20 cellular contexts compared by ENCODE assay signal in the genomic region with DNA sequence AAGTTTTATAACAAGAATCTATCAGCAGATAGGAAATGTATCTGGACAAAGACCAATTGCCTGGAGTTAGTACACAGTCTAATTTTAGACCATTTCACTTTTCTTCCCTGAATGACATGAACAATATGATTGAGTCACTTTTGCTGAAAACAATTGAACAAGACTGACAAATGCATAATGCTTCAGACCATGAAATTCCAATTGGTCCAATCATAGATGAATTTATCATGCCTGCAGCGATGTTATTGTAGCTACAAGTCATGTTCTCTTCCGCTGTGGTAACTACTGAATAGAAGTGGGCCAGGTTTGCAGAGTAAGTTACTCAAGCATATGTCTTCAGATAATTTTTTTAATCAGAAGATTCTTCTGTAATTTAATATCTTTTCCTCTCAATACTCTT.
"Had no signal": no experiment of that assay in that cellular context is flagged by ENCODE, and none has a peak within 500 bp of the region (broad histone marks: within the 10 kb centered on the region; RNA-seq: fewer than 3 reads in every experiment).

No MANE protein-coding gene starts in this region.

- H3K36me3 ChIP-seq: ascending aorta, heart left ventricle, left lung, transverse colon had no signal

- FAIRE-seq: frontal cortex had no signal

- DNase-seq: activated CD4-positive, alpha-beta T cell treated with anti-CD3 and anti-CD28 coated beads, Interleukin-2, amount 50 U/mL, for 4 hours; activated CD4-positive, CD25-positive, alpha-beta regulatory T cell treated with anti-CD3 and anti-CD28 coated beads, Interleukin-2, amount 50 U/mL, for 72 hours; activated CD8-positive, alpha-beta memory T cell treated with anti-CD3 and anti-CD28 coated beads, Interleukin-2, amount 10 ng/mL, durations not matched to agents 7 days and 5 days; activated naive CD4-positive, alpha-beta T cell treated with anti-CD3 and anti-CD28 coated beads, Interleukin-2, amount 10 ng/mL, durations not matched to agents 7 days and 5 days; activated T-cell treated with anti-CD3 and anti-CD28 coated beads, Interleukin-2, amount 50 U/mL, for 1 hour; heart left ventricle; immature natural killer cell; left lung; naive thymus-derived CD4-positive, alpha-beta T cell; retina; stimulated activated CD4-positive, alpha-beta T cell treated with anti-CD3 and anti-CD28 coated beads, Interleukin-4, amount 100 ng/mL, for 24 hours; stimulated activated naive CD4-positive, alpha-beta T cell treated with Interleukin-2 at 50 U/mL for 16 hours; substantia nigra; T-cell; T-helper 9 cell; transverse colon had no signal

- H3K4me3 ChIP-seq: ascending aorta, coronary artery, heart left ventricle, left lung, transverse colon had no signal

- H3K9me3 ChIP-seq: ascending aorta, heart left ventricle, transverse colon had no signal

- H3K27me3 ChIP-seq: ascending aorta, heart left ventricle, left lung, transverse colon had no signal

- H3K27me3 Mint-ChIP-seq: activated CD8-positive, alpha-beta memory T cell treated with anti-CD3 and anti-CD28 coated beads, Interleukin-2, amount 10 ng/mL, durations not matched to agents 7 days and 5 days; activated naive CD4-positive, alpha-beta T cell treated with anti-CD3 and anti-CD28 coated beads, Interleukin-2, amount 10 ng/mL, durations not matched to agents 7 days and 5 days; central memory CD8-positive, alpha-beta T cell; T-cell had no signal

- H3K4me3 Mint-ChIP-seq: activated CD8-positive, alpha-beta memory T cell treated with anti-CD3 and anti-CD28 coated beads, Interleukin-2, amount 10 ng/mL, durations not matched to agents 7 days and 5 days; activated naive CD4-positive, alpha-beta T cell treated with anti-CD3 and anti-CD28 coated beads, Interleukin-2, amount 10 ng/mL, durations not matched to agents 7 days and 5 days; central memory CD8-positive, alpha-beta T cell; immature natural killer cell; naive thymus-derived CD4-positive, alpha-beta T cell; T-cell had no signal

- ATAC-seq: activated CD8-positive, alpha-beta memory T cell treated with anti-CD3 and anti-CD28 coated beads, Interleukin-2, amount 10 ng/mL, durations not matched to agents 7 days and 5 days; heart left ventricle; left lung; naive thymus-derived CD4-positive, alpha-beta T cell; T-cell had no signal

- H3K27ac Mint-ChIP-seq: activated CD8-positive, alpha-beta memory T cell treated with anti-CD3 and anti-CD28 coated beads, Interleukin-2, amount 10 ng/mL, durations not matched to agents 7 days and 5 days; activated naive CD4-positive, alpha-beta T cell treated with anti-CD3 and anti-CD28 coated beads, Interleukin-2, amount 10 ng/mL, durations not matched to agents 7 days and 5 days; immature natural killer cell; naive thymus-derived CD4-positive, alpha-beta T cell; T-cell had no signal

- H3K9me3 Mint-ChIP-seq: activated naive CD4-positive, alpha-beta T cell treated with anti-CD3 and anti-CD28 coated beads, Interleukin-2, amount 10 ng/mL, durations not matched to agents 7 days and 5 days had no signal

- H3K36me3 Mint-ChIP-seq: activated CD8-positive, alpha-beta memory T cell treated with anti-CD3 and anti-CD28 coated beads, Interleukin-2, amount 10 ng/mL, durations not matched to agents 7 days and 5 days; activated naive CD4-positive, alpha-beta T cell treated with anti-CD3 and anti-CD28 coated beads, Interleukin-2, amount 10 ng/mL, durations not matched to agents 7 days and 5 days; naive thymus-derived CD4-positive, alpha-beta T cell; T-cell had no signal

- H3K27ac ChIP-seq: ascending aorta, coronary artery, heart left ventricle, left lung, transverse colon had no signal

- H3K4me1 ChIP-seq: ascending aorta, heart left ventricle, left lung, transverse colon had no signal

- H3K4me1 Mint-ChIP-seq: activated CD8-positive, alpha-beta memory T cell treated with anti-CD3 and anti-CD28 coated beads, Interleukin-2, amount 10 ng/mL, durations not matched to agents 7 days and 5 days; activated naive CD4-positive, alpha-beta T cell treated with anti-CD3 and anti-CD28 coated beads, Interleukin-2, amount 10 ng/mL, durations not matched to agents 7 days and 5 days; central memory CD8-positive, alpha-beta T cell; immature natural killer cell; naive thymus-derived CD4-positive, alpha-beta T cell; T-cell had no signal
